ENCODE assay signal across 1 cellular context in the genomic region with DNA sequence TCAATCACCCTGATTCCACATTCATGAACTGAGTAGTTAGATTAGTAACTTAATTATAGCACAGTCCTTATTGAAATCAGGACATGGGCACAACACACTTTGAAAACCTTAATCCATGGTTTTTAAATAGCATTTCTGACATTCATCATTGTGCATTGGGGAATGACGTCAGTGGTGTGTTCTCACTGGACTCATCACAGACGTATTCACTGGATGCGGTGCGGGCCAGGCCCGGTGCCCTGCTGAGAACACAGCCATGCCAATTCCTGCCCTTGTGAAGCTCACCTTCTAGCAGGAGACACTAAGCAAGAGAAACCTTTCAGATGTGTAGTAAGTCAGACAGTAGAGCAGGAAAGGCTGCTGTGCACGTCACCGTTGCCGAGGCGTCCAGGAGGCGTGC.
TF ChIP-seq lines count a peak whose summit lies in the region.

No MANE protein-coding gene starts in this region.

TF ChIP-seq in IMR-90, 13 proteins besides CTCF, POLR2A, EP300 and RAD21:
- TF ChIP-seq BHLHE40 (IDR thresholded peaks at IDR 0.05; ENCODE audit: low read depth, low read length) (no peak), RFX5 (IDR thresholded peaks at IDR 0.05; ENCODE audit: low read depth, low read length) (no peak), NFE2L2 (IDR thresholded peaks at IDR 0.05; ENCODE audit: low read depth, low read length) (no peak), CEBPB (IDR thresholded peaks at IDR 0.05; ENCODE audit: low read depth, low read length) (no peak), FOS (IDR thresholded peaks at IDR 0.05; ENCODE audit: low read depth, low read length) (no peak), MAFK (IDR thresholded peaks at IDR 0.05; ENCODE audit: low read depth, low read length) (no peak), SMC3 (IDR thresholded peaks at IDR 0.05; ENCODE audit: low read depth, low read length) (no peak)
- TF ChIP-seq, protein P1, sequence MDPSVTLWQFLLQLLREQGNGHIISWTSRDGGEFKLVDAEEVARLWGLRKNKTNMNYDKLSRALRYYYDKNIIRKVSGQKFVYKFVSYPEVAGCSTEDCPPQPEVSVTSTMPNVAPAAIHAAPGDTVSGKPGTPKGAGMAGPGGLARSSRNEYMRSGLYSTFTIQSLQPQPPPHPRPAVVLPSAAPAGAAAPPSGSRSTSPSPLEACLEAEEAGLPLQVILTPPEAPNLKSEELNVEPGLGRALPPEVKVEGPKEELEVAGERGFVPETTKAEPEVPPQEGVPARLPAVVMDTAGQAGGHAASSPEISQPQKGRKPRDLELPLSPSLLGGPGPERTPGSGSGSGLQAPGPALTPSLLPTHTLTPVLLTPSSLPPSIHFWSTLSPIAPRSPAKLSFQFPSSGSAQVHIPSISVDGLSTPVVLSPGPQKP (IDR thresholded peaks at IDR 0.05; ENCODE audit: borderline replicate concordance, low read depth, low read length) = no peak
- TF ChIP-seq, protein P2, sequence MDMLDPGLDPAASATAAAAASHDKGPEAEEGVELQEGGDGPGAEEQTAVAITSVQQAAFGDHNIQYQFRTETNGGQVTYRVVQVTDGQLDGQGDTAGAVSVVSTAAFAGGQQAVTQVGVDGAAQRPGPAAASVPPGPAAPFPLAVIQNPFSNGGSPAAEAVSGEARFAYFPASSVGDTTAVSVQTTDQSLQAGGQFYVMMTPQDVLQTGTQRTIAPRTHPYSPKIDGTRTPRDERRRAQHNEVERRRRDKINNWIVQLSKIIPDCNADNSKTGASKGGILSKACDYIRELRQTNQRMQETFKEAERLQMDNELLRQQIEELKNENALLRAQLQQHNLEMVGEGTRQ (IDR thresholded peaks at IDR 0.05; ENCODE audit: low read depth, low read length) = no peak
